1 cellular context compared by ENCODE assay signal in genomic region chr20:16541226-16541625, GRCh38.
A peak's percentile ranks its signal among the peaks of the same experiment; 100 is the strongest.
TF ChIP-seq lines count a peak whose summit lies in the region.

No MANE protein-coding gene starts in this region.

TF ChIP-seq in liver, 16 proteins besides CTCF, POLR2A, EP300 and RAD21 (continued from another document):
- TF ChIP-seq MAX (IDR thresholded peaks at IDR 0.05) (peak; percentile 27), SP1 (IDR thresholded peaks at IDR 0.05) (peak; percentile 40), RXRA (IDR thresholded peaks at IDR 0.05) (peak; percentile 93 to 95), ATF3 (IDR thresholded peaks at IDR 0.05) (no peak), NR2F2 (IDR thresholded peaks at IDR 0.05) (peak; percentile 53), FOXA2 (IDR thresholded peaks at IDR 0.05) (no peak), JUND (IDR thresholded peaks at IDR 0.05) (peak; percentile 14 to 51), FOXA1 (IDR thresholded peaks at IDR 0.05) (no peak), HNF4A (conservative IDR thresholded peaks at IDR 0.05) (peak; percentile 68 to 78), ZBTB33 (IDR thresholded peaks at IDR 0.05) (no peak), EGR1 (IDR thresholded peaks at IDR 0.05; ENCODE audit: low read depth in 2 of 2) (no peak), REST (IDR thresholded peaks at IDR 0.05) (peak; percentile 53)
